In the genomic region with DNA sequence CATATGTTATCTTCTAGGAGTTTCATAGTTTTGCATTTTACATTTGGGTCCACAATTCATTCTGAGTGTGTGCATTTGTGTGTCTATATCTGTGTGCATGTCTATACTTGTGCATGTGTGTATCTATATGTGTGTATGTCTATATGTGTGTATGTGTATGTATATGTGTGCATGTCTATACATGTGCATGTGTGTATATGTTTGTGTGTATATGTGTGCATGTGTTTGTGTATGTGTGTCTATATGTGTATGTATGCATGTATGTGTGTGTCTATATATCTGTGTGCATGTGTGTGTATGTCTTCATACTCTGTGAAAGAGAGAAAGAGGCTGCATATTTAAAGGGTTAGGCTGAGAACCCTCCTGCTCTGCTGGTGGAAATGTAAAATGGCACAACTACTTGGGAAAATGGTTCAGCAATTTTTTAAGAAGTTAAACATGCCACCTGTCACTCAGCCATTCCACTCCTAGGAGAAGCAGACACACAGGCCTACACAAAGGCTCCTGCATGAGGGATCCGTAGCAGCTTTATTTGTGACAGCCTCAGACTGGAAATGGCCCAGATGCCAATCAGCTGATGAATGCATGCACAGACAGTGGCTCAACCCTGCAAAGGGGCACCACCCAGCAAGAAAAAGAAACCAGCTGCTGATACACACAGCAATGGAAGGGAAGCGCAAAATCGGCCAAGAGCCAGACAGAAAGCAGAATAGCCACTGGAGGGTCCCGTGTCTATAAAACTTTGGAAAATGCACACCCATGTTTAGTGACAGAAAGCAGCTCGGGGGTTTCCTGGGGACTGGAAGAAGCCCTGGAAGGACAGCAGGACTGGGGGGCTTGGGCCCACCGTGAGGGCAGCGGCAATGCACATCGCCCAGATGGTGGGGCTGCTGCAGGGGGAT, we compare ENCODE assay signal across 11 cellular contexts.
DNase-seq lines count a peak whose midpoint lies in the region; ATAC-seq and TF ChIP-seq lines count a peak whose summit lies in the region.
"Had no signal": no experiment of that assay in that cellular context is flagged by ENCODE, and none has a peak within 500 bp of the region (broad histone marks: within the 10 kb centered on the region; RNA-seq: fewer than 3 reads in every experiment).

No MANE protein-coding gene starts in this region.

- peak overlapping the region; percentile 12 for H2AK9ac ChIP-seq in IMR-90 (replicated peaks; ENCODE audit: low read depth, low read length, poor library complexity)

- H3K9me3 Mint-ChIP-seq in chondrocyte (ENCODE audit: low read depth) = peaks cover 4% of the 10 kb centered on the region
- H3K9me3 Mint-ChIP-seq: WTC11 had no signal

- TF ChIP-seq POLR2A in IMR-90 (IDR thresholded peaks at IDR 0.05; ENCODE audit: low read depth, low read length) (no peak), thyroid gland (IDR thresholded peaks at IDR 0.05) (no peak)

- peak overlapping the region; percentile 29; the same call in 1 of the 2 replicates for H3K4me2 ChIP-seq in IMR-90 (ENCODE audit: low read depth, low read length)
- H3K4me2 ChIP-seq: PC-9 had no signal

- H3K14ac ChIP-seq in IMR-90 (replicated peaks; ENCODE audit: low read depth, low read length) = no peak overlapping the region

- H3K9me1 ChIP-seq in IMR-90 (ENCODE audit: insufficient read depth, low read length) = peaks cover 22% of the 10 kb centered on the region; the same call in 1 of the 2 replicates

- no TSS peak for BruUV-seq in IMR-90 (replicated peaks; lab: Mats Ljungman, UMichigan)

- H3K27ac ChIP-seq in IMR-90 (ENCODE audit: insufficient read depth, low read length) (no peak overlapping the region), thyroid gland (peak overlapping the region in 1 of 3 donors; percentile 10)
- H3K27ac ChIP-seq: PC-9, tibial nerve had no signal

- H3K4me1 Mint-ChIP-seq in chondrocyte (ENCODE audit: low read depth) = peaks cover 66% of the 10 kb centered on the region
- H3K4me1 Mint-ChIP-seq: WTC11 had no signal

- H3K4me3 ChIP-seq in IMR-90 (ENCODE audit: insufficient read depth, low read depth, low read length) (no peak overlapping the region), thyroid gland (replicated peaks in 1 of 3) (no peak overlapping the region)
- H3K4me3 ChIP-seq: PC-9, tibial nerve had no signal

- no peak overlapping the region for H3K23ac ChIP-seq in IMR-90 (ENCODE audit: low read depth, low read length)

- no peak overlapping the region for H3K9ac ChIP-seq in IMR-90 (ENCODE audit: low read depth, low read length)

- H3K79me1 ChIP-seq in IMR-90 (ENCODE audit: low read depth in 1 of 2, low read length in 2 of 2) = peaks cover 8 to 24% of the 10 kb centered on the region in 2 experiments; a peak in 3 of 4 replicates

- H3K18ac ChIP-seq in IMR-90 (ENCODE audit: low read depth, low read length) = no peak overlapping the region

- H3K4me3 Mint-ChIP-seq in chondrocyte (ENCODE audit: unreplicated experiment) = peak overlapping the region; percentile 39
- H3K4me3 Mint-ChIP-seq: activated naive CD8-positive, alpha-beta T cell; WTC11 had no signal

- H2AFZ ChIP-seq in IMR-90 (replicated peaks; ENCODE audit: low read length, poor library complexity) = no peak overlapping the region
- H2AFZ ChIP-seq: PC-9 had no signal

- intact Hi-C loops in IMR-90 (cut with micrococcal nuclease) (no loop called here), thyroid gland (cut with DNase I) (no loop called here)

- peak; percentile 62 for DNase-seq in IMR-90
- peak; percentile 86 for DNase-seq in chondrocyte (ENCODE audit: low spot score)
- DNase-seq in islet precursor cell = peak; percentile 89
- peak; percentile 69 to 77 for DNase-seq in thyroid gland
- DNase-seq in NCI-H1092 (lab: John Stamatoyannopoulos, UW) = no peak

- TF ChIP-seq CTCF in IMR-90 (conservative IDR thresholded peaks at IDR 0.05; ENCODE audit: low read depth, low read length) (no peak), chondrocyte (IDR thresholded peaks at IDR 0.05) (peak; percentile 62), thyroid gland (IDR thresholded peaks at IDR 0.05) (peak in 2 of 6 experiments; percentile 15 to 66)

- peaks cover 14% of the 10 kb centered on the region for H3K36me3 Mint-ChIP-seq in chondrocyte (ENCODE audit: low read depth)
- H3K36me3 Mint-ChIP-seq: activated naive CD8-positive, alpha-beta T cell; WTC11 had no signal

- CTCF ChIA-PET in IMR-90 (lab: Yijun Ruan, JAX) = no interaction called here

- peak overlapping the region; percentile 14 for H2BK5ac ChIP-seq in IMR-90 (ENCODE audit: low read depth, low read length, poor library complexity, severe bottlenecking)

- no peaks in the 10 kb centered on the region for H3K27me3 Mint-ChIP-seq in chondrocyte (ENCODE audit: low read depth)
- H3K27me3 Mint-ChIP-seq: activated naive CD8-positive, alpha-beta T cell had no signal

- ATAC-seq in IMR-90 (ENCODE audit: low read depth) = peak; percentile 72
- ATAC-seq in GM21423 (IDR thresholded peaks at IDR 0.05; ENCODE audit: unreplicated experiment) = no peak
- no peak for ATAC-seq in GM19324 (IDR thresholded peaks at IDR 0.05; ENCODE audit: low FRiP score, unreplicated experiment)
- ATAC-seq: WTC11 had no signal

- no CpG with 5 or more reads among the region's 8 CpGs for WGBS in IMR-90 (ENCODE audit: extremely low coverage in 2 of 2, insufficient read length in 1 of 2), 2 experiments
- WGBS in thyroid gland, 2 donors = 62 to 68% methylated on average over 8 of the region's 8 CpGs

- peak overlapping the region; percentile 98 for H3K27ac Mint-ChIP-seq in chondrocyte (ENCODE audit: unreplicated experiment)
- H3K27ac Mint-ChIP-seq: activated naive CD8-positive, alpha-beta T cell; WTC11 had no signal

- H4K8ac ChIP-seq in IMR-90 (ENCODE audit: low read depth in 2 of 2, low read length in 2 of 2) = no peak overlapping the region

- H2BK15ac ChIP-seq in IMR-90 (ENCODE audit: low read depth, low read length) = no peak overlapping the region

- no peaks in the 10 kb centered on the region for H3K27me3 ChIP-seq in IMR-90 (ENCODE audit: control insufficient read depth, insufficient read depth, low read length)
- H3K27me3 ChIP-seq in thyroid gland = no peaks in the 10 kb centered on the region
- H3K27me3 ChIP-seq: tibial nerve had no signal

- H3K4ac ChIP-seq in IMR-90 (ENCODE audit: low read depth, low read length) = no peak overlapping the region

- 0 out of 2 replicates have a peak overlapping the region, but pooled peaks have one; percentile 20 for H3K56ac ChIP-seq in IMR-90 (ENCODE audit: extremely low read depth, insufficient read depth, low read length)

- no peak for TF ChIP-seq RAD21 in IMR-90 (IDR thresholded peaks at IDR 0.05; ENCODE audit: low read length)

- H4K91ac ChIP-seq in IMR-90 (ENCODE audit: insufficient read depth, low read depth, low read length) = peak overlapping the region; percentile 8; the same call in 1 of the 2 replicates

- H2BK120ac ChIP-seq in IMR-90 (ENCODE audit: low read depth, low read length) = peak overlapping the region; percentile 50

- dilution Hi-C loops in IMR-90 (cut with HindIII; ENCODE audit: low sequenced_read_pairs, unreplicated experiment) = no loop called here

- H2AK5ac ChIP-seq in IMR-90 (ENCODE audit: low read depth, low read length) = no peak overlapping the region

- H3K36me3 ChIP-seq in IMR-90 (ENCODE audit: control insufficient read depth, insufficient read depth, low read length) (peaks cover 5% of the 10 kb centered on the region), thyroid gland (no peaks in the 10 kb centered on the region)
- H3K36me3 ChIP-seq: tibial nerve had no signal

- no peaks in the 10 kb centered on the region for H4K20me1 ChIP-seq in IMR-90 (ENCODE audit: insufficient read depth, low read length)

- H2BK20ac ChIP-seq in IMR-90 (ENCODE audit: low read depth, low read length) = 0 out of 2 replicates have a peak overlapping the region, but pooled peaks have one; percentile 0

- in situ Hi-C loops in IMR-90 (cut with MboI; ENCODE audit: low sequenced_read_pairs) = no loop called here

- H3K4me1 ChIP-seq in IMR-90 (ENCODE audit: control insufficient read depth, insufficient read depth, low read length) (peaks cover 11% of the 10 kb centered on the region), thyroid gland (peaks cover 0 to 37% of the 10 kb centered on the region in 2 donors)

- POLR2A ChIA-PET in IMR-90 (lab: Charles Lee; ENCODE audit: unreplicated experiment) = no interaction called here

- no peak overlapping the region for H4K5ac ChIP-seq in IMR-90 (ENCODE audit: low read depth, low read length)

- no peaks in the 10 kb centered on the region for H3K9me3 ChIP-seq in IMR-90 (ENCODE audit: control insufficient read depth, insufficient read depth, low read length)
- H3K9me3 ChIP-seq in thyroid gland = no peaks in the 10 kb centered on the region
- H3K9me3 ChIP-seq: tibial nerve had no signal

TF ChIP-seq in IMR-90, 13 proteins besides CTCF, POLR2A, EP300 and RAD21:
- no peak for TF ChIP-seq CHD1 (IDR thresholded peaks at IDR 0.05; ENCODE audit: low read depth, low read length)
- 0 out of 2 replicates have a peak, but pooled peaks have one; percentile 4 for TF ChIP-seq FOS (IDR thresholded peaks at IDR 0.05; ENCODE audit: low read depth, low read length)
- TF ChIP-seq, protein P1, sequence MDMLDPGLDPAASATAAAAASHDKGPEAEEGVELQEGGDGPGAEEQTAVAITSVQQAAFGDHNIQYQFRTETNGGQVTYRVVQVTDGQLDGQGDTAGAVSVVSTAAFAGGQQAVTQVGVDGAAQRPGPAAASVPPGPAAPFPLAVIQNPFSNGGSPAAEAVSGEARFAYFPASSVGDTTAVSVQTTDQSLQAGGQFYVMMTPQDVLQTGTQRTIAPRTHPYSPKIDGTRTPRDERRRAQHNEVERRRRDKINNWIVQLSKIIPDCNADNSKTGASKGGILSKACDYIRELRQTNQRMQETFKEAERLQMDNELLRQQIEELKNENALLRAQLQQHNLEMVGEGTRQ (IDR thresholded peaks at IDR 0.05; ENCODE audit: low read depth, low read length) = no peak
- no peak for TF ChIP-seq MXI1 (IDR thresholded peaks at IDR 0.05; ENCODE audit: borderline replicate concordance, low read depth, low read length)
- no peak for TF ChIP-seq MAZ (IDR thresholded peaks at IDR 0.05; ENCODE audit: borderline replicate concordance, low read depth, low read length)
